In the genomic region with DNA sequence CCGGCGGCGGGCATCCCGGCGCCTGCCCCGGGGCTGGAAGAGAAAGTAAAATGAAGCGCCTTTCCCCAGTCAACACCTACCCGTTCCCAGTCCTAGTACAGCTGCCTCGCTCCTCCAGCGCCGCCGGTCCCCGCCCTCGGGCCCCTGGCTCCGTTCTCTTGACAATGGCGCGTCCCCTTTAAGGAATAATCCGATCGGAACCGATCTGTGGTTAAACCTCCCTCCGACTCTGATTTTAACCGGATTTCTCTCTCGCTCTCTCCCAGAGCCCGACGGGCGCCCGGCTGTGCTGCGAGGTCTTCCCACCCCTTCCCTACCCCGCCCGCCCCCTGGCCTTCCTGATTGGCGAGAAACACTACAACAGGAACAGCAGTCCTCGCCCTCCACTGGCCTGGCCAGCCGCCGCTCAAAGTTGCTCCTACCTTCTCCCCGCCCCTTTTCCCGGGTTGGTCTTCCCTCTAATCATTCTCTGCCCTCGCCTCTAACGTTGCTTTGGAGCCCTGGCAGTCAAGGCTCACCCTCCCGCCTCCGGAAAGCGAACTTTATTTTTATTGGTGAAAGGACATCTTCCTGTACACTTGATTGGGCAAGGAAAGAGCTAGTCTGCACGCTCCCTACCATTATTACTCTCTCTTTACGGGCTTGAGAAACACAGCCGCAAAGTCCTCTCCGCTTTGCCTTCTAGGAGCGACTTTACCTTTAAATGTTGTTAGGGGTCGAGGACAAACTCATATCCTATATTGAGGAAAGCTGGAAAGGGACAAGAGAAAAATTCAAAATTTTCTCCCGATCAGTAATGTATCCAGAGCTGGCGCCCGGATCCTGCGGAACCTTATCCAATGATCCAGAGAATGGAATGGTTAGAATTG, we compare ENCODE assay signal across 8 cellular contexts. TPM values are rescaled to one million over a fixed set of nuclear protein-coding genes. Genes with fewer than 3 reads are reported as not detected.
A peak's percentile ranks its signal among the peaks of the same experiment; 100 is the strongest.
DNase-seq lines count a peak whose midpoint lies in the region; ATAC-seq, FAIRE-seq and TF ChIP-seq lines count a peak whose summit lies in the region.

Gene FRYL (minus strand): TSS at position 282 of the 869 bp plus-strand sequence. CDS start 145,869 bp downstream, outside the sequence.

- H3K9me3 ChIP-seq in prostate gland, result no peaks in the 10 kb centered on the region

- no peaks in the 10 kb centered on the region for H3K27me3 ChIP-seq in prostate gland (replicated peaks; ENCODE audit: insufficient read depth)

- peak; percentile 97 for FAIRE-seq in urothelium cell line (lab: Jason Lieb, UNC)

- H3K4me3 ChIP-seq in prostate gland, result peak within 1 kb of the TSS; percentile 88 to 98

- no peak for TF ChIP-seq CTCF in prostate gland (IDR thresholded peaks at IDR 0.05)

- WGBS in prostate gland, result under 1% methylated on average over 51 of the region's 51 CpGs

- intact Hi-C loops in T-helper 2 cell treated with Interferon-gamma antibody and Interleukin-4, amounts not matched to agents 100 ng/mL and 5 ng/mL, for 36 hours (cut with micrococcal nuclease), result loop anchor here (1.0 to 5.0 kb wide), 9 partner anchors 51 to 865 kb away; partner anchors contain the start of genes NFXL1, OCIAD1, OCIAD2 and SLAIN2
- intact Hi-C loops in left ventricle myocardium superior (cut with micrococcal nuclease) (loop anchor here (5.0 kb wide), 1 partner anchor 128 kb away; no protein-coding TSS in a partner anchor), prostate gland (cut with DNase I) (loop anchor here (2.0 to 5.0 kb wide), 2 partner anchors 51 to 203 kb away; partner anchors contain the start of gene OCIAD1)

- H3K36me3 ChIP-seq in prostate gland, result no peaks in the 10 kb centered on the region

- peak within 1 kb of the TSS; percentile 94 to 95 for H3K27ac ChIP-seq in prostate gland

- peak; percentile 50 for TF ChIP-seq POLR2A in prostate gland (IDR thresholded peaks at IDR 0.05)

- ATAC-seq in GM18499 (IDR thresholded peaks at IDR 0.05; ENCODE audit: insufficient read depth, unreplicated experiment) (peak; percentile 74), HG02943 (IDR thresholded peaks at IDR 0.05; ENCODE audit: low read depth, unreplicated experiment) (peak; percentile 91), left ventricle myocardium superior (peak; percentile 94)

- H3K4me1 ChIP-seq in prostate gland (replicated peaks), result no peaks in the 10 kb centered on the region

- DNase-seq in NCI-H187 treated with DMSO at 0.1 percent for 48 hours (lab: John Stamatoyannopoulos, UW) (peak; percentile 100), anterior cingulate cortex (lab: John Stamatoyannopoulos, UW) (peak; percentile 72 to 100 (median 99)), left ventricle myocardium superior (peak; percentile 99), prostate gland (ENCODE audit: low spot score) (peak; percentile 100), urothelium cell line (ENCODE audit: low spot score) (peak; percentile 98)

RNA-seq across cellular contexts. Expression of gene FRYL, which starts in this region (rescaled TPM):
- 84.7 and 88.6 TPM in 2 replicates for total RNA-seq in T-helper 2 cell treated with Interferon-gamma antibody and Interleukin-4, amounts not matched to agents 100 ng/mL and 5 ng/mL, for 36 hours
- total RNA-seq in left ventricle myocardium superior (40.2 TPM), prostate gland (10 to 100 TPM; 40.0 to 47.6 TPM)

Comparison
In these comparisons a context has a peak if more than half of its experiments do, and no peak if none do; other contexts are left out.
1. Peak in every context shown above with its lines: DNase-seq, ATAC-seq, H3K4me3 ChIP-seq and H3K27ac ChIP-seq.